In the genomic region with DNA sequence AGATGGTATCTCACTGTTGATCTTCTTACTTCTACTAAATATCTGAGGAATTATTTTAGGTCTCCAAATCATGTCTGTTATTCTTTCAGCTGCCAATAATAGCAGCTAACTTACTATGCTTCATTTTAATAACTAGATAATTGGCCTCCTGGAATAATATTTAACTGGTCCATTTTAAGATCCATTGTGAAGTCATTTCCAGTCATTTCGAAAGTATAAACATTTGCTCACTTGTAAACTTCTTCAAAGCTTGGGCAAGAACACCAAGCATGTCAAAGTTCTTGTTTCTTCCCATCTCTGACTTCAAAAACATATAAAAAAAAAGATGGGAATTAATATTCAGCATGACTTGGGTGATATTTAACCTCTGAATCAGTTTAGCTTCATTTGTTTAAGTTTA, we compare ENCODE assay signal across 23 cellular contexts.
"Had no signal": no experiment of that assay in that cellular context is flagged by ENCODE, and none has a peak within 500 bp of the region (broad histone marks: within the 10 kb centered on the region; RNA-seq: fewer than 3 reads in every experiment).

No MANE protein-coding gene starts in this region.

- H3K9ac ChIP-seq: neural progenitor cell had no signal

- H3K4me1 ChIP-seq: left ventricle myocardium inferior, right atrium auricular region, right lobe of liver, tibial nerve, uterus had no signal

- H3K27me3 ChIP-seq: neural progenitor cell, neutrophil, ovary, right atrium auricular region, right lobe of liver, tibial nerve, uterus had no signal

- H3K9me3 ChIP-seq: left ventricle myocardium inferior, neutrophil, ovary, right atrium auricular region, right lobe of liver, uterus had no signal

- DNase-seq: islet precursor cell; left ventricle myocardium inferior; mesendoderm; naive B cell; natural killer cell; nephron progenitor cell; ovary; right lobe of liver; stimulated activated CD4-positive, alpha-beta T cell treated with anti-CD3 and anti-CD28 coated beads, Interleukin-1b, Interleukin-23, amount 100 ng/mL, for 48 hours; stimulated activated CD4-positive, alpha-beta T cell treated with anti-CD3 and anti-CD28 coated beads, Interleukin-2, amount 100 ng/mL, for 48 hours; stimulated activated CD4-positive, alpha-beta T cell treated with anti-CD3 and anti-CD28 coated beads, Interleukin-4, amount 100 ng/mL, for 4 hours; stimulated activated CD8-positive, alpha-beta memory T cell treated with anti-CD3 and anti-CD28 coated beads, Interleukin-4, amount 100 ng/mL, for 48 hours; stimulated activated naive CD4-positive, alpha-beta T cell treated with Interleukin-2 at 50 U/mL for 16 hours; stimulated activated naive CD8-positive, alpha-beta T cell treated with anti-CD3 and anti-CD28 coated beads, Interleukin-15, amount 100 ng/mL, for 72 hours; substantia nigra; uterus had no signal

- H3K36me3 ChIP-seq: left ventricle myocardium inferior, neural progenitor cell, neutrophil, ovary, right atrium auricular region, right lobe of liver, tibial nerve, uterus had no signal

- H3K4me2 ChIP-seq: neural progenitor cell, smooth muscle cell had no signal

- H2AFZ ChIP-seq: neural progenitor cell had no signal

- H3K27ac ChIP-seq: left ventricle myocardium inferior, neural progenitor cell, neutrophil, ovary, right atrium auricular region, right lobe of liver, tibial nerve, uterus had no signal

- H3K4me3 ChIP-seq: left ventricle myocardium inferior, lung, neural progenitor cell, ovary, right atrium auricular region, right lobe of liver, smooth muscle cell, tibial nerve, uterus had no signal

- ATAC-seq: natural killer cell; right lobe of liver; stimulated activated memory B cell treated with anti-CD40 and anti-IgM and Interleukin-4, amounts not matched to agents 10 μg/mL and 1 μg/mL and 100 μg/mL, for 72 hours; stimulated activated naive CD8-positive, alpha-beta T cell treated with anti-CD3 and anti-CD28 coated beads, Interleukin-15, amount 100 ng/mL, for 72 hours had no signal
